Comparison of ENCODE assay signal across 1 cellular context in genomic region chr2:97023893-97024182, GRCh38. TPM values are rescaled to one million over a fixed set of nuclear protein-coding genes. Genes with fewer than 3 reads are reported as not detected.
"Had no signal": no experiment of that assay in that cellular context is flagged by ENCODE, and none has a peak within 500 bp of the region (broad histone marks: within the 10 kb centered on the region; RNA-seq: fewer than 3 reads in every experiment).

No MANE protein-coding gene starts in this region.

RNA-seq across cellular contexts. Expression of gene FAM178B, which starts 37.5 kb away (rescaled TPM):
- polyA plus RNA-seq: SK-N-SH had no signal
